19 cellular contexts compared by ENCODE assay signal in genomic region chr4:24878256-24879016, GRCh38. TPM values are rescaled to one million over a fixed set of nuclear protein-coding genes. Genes with fewer than 3 reads are reported as not detected.
"Had no signal": no experiment of that assay in that cellular context is flagged by ENCODE, and none has a peak within 500 bp of the region (broad histone marks: within the 10 kb centered on the region; RNA-seq: fewer than 3 reads in every experiment).

No MANE protein-coding gene starts in this region.

- H3K4me3 Mint-ChIP-seq: activated CD4-positive, alpha-beta T cell treated with anti-CD3 and anti-CD28 coated beads for 36 hours; activated naive CD8-positive, alpha-beta T cell; activated T-helper 1 cell treated with anti-CD3 and anti-CD28 coated beads, Interleukin-12 subunit alpha, Interleukin-12 subunit beta, Interleukin-2, Interleukin-4 antibody, amounts not matched to agents 30 ng/mL and 10 ng/mL and 1 ng/mL, durations not matched to agents 14 hours and 24 hours and 36 hours; effector memory CD8-positive, alpha-beta T cell; natural killer cell; T-helper 2 cell treated with Interferon-gamma antibody and Interleukin-4, amounts not matched to agents 5 μg/mL and 100 μg/mL, for 36 hours had no signal

- H3K9me3 ChIP-seq: heart left ventricle, lower lobe of right lung, pancreas, upper lobe of right lung had no signal

- ATAC-seq: activated CD4-positive, alpha-beta T cell treated with anti-CD3 and anti-CD28 coated beads for 36 hours; effector memory CD8-positive, alpha-beta T cell; heart left ventricle; lower lobe of right lung; natural killer cell; pancreas; stimulated activated naive CD8-positive, alpha-beta T cell treated with anti-CD3 and anti-CD28 coated beads, Interleukin-15, Interleukin-2, amounts not matched to agents 100 U/mL and 50 U/mL, for 24 hours; upper lobe of right lung had no signal

- H3K27me3 ChIP-seq: cardiac muscle cell, heart left ventricle, pancreas, upper lobe of right lung had no signal

- H3K36me3 Mint-ChIP-seq: activated naive CD8-positive, alpha-beta T cell; natural killer cell had no signal

- H3K27ac Mint-ChIP-seq: activated CD4-positive, alpha-beta T cell treated with anti-CD3 and anti-CD28 coated beads for 36 hours; activated naive CD8-positive, alpha-beta T cell; activated T-helper 1 cell treated with anti-CD3 and anti-CD28 coated beads, Interleukin-12 subunit alpha, Interleukin-12 subunit beta, Interleukin-2, Interleukin-4 antibody, amounts not matched to agents 30 ng/mL and 10 ng/mL and 1 ng/mL, durations not matched to agents 14 hours and 24 hours and 36 hours; effector memory CD8-positive, alpha-beta T cell; natural killer cell; T-helper 2 cell treated with Interferon-gamma antibody and Interleukin-4, amounts not matched to agents 5 μg/mL and 100 μg/mL, for 36 hours had no signal

- H3K4me3 ChIP-seq: cardiac muscle cell, heart left ventricle, lower lobe of right lung, pancreas, SK-N-MC, skin epidermis, upper lobe of right lung had no signal

- H3K9me3 Mint-ChIP-seq: activated T-helper 1 cell treated with anti-CD3 and anti-CD28 coated beads, Interleukin-12 subunit alpha, Interleukin-12 subunit beta, Interleukin-2, Interleukin-4 antibody, amounts not matched to agents 30 ng/mL and 10 ng/mL and 1 ng/mL, durations not matched to agents 14 hours and 24 hours and 36 hours; natural killer cell; T-helper 2 cell treated with Interferon-gamma antibody and Interleukin-4, amounts not matched to agents 5 μg/mL and 100 μg/mL, for 36 hours had no signal

- DNase-seq: activated CD4-positive, alpha-beta T cell treated with anti-CD3 and anti-CD28 coated beads for 36 hours; activated CD4-positive, alpha-beta T cell treated with anti-CD3 and anti-CD28 coated beads, Interleukin-2, amount 50 U/mL, for 48 hours; activated gamma-delta T cell treated with Interleukin-2 at 50 U/mL for 16 hours; amniotic stem cell; dermis blood vessel endothelial cell; effector memory CD8-positive, alpha-beta T cell; heart left ventricle; lower lobe of right lung; natural killer cell; pancreas; stimulated activated naive CD8-positive, alpha-beta T cell treated with anti-CD3 and anti-CD28 coated beads, Interleukin-15, Interleukin-2, amounts not matched to agents 100 U/mL and 50 U/mL, for 24 hours; upper lobe of right lung had no signal

- H3K4me1 Mint-ChIP-seq: activated CD4-positive, alpha-beta T cell treated with anti-CD3 and anti-CD28 coated beads for 36 hours; natural killer cell had no signal

- H3K27ac ChIP-seq: cardiac muscle cell, epithelial cell of prostate, lower lobe of right lung, pancreas, SK-N-MC, upper lobe of right lung had no signal

- H3K36me3 ChIP-seq: cardiac muscle cell, pancreas had no signal

- H3K4me1 ChIP-seq: lower lobe of right lung, pancreas, upper lobe of right lung had no signal

- H3K27me3 Mint-ChIP-seq: activated CD4-positive, alpha-beta T cell treated with anti-CD3 and anti-CD28 coated beads for 36 hours; activated naive CD8-positive, alpha-beta T cell had no signal

RNA-seq across cellular contexts. Expression of gene CCDC149, which starts 34.4 kb away (rescaled TPM):
- total RNA-seq: activated T-helper 1 cell treated with anti-CD3 and anti-CD28 coated beads, Interleukin-12 subunit alpha, Interleukin-12 subunit beta, Interleukin-2, Interleukin-4 antibody, amounts not matched to agents 30 ng/mL and 10 ng/mL and 1 ng/mL, durations not matched to agents 14 hours and 24 hours and 36 hours had no signal
